Comparison of ENCODE assay signal across 10 cellular contexts in genomic region chr21:34128674-34129038, GRCh38. TPM values are rescaled to one million over a fixed set of nuclear protein-coding genes. Genes with fewer than 3 reads are reported as not detected.
DNase-seq lines count a peak whose midpoint lies in the region; ATAC-seq and TF ChIP-seq lines count a peak whose summit lies in the region.
"Had no signal": no experiment of that assay in that cellular context is flagged by ENCODE, and none has a peak within 500 bp of the region (broad histone marks: within the 10 kb centered on the region; RNA-seq: fewer than 3 reads in every experiment).

No MANE protein-coding gene starts in this region.

- TF ChIP-seq RAD21 in SK-N-SH (IDR thresholded peaks at IDR 0.05; ENCODE audit: low read length): no peak

- peak overlapping the region; percentile 78 for H3K4me3 Mint-ChIP-seq in activated naive CD8-positive, alpha-beta T cell
- no peak overlapping the region for H3K4me3 Mint-ChIP-seq in CD14-positive monocyte

- no peak for TF ChIP-seq EP300 in SK-N-SH (IDR thresholded peaks at IDR 0.05; ENCODE audit: borderline replicate concordance in 1 of 2, low read depth in 1 of 2, low read length in 1 of 2)
- TF ChIP-seq EP300 in stomach (IDR thresholded peaks at IDR 0.05): no peak

- TF ChIP-seq POLR2A in stomach (IDR thresholded peaks at IDR 0.05): no peak

- H3K9ac ChIP-seq in SK-N-SH: no peak overlapping the region
- H3K9ac ChIP-seq in iPS-20b (ENCODE audit: low read depth, low read length): peak overlapping the region; percentile 34; the same call in 1 of the 2 replicates

- H3K4me1 ChIP-seq in SK-N-SH (ENCODE audit: control insufficient read depth in 1 of 2, insufficient read depth in 2 of 2, low read depth in 1 of 2, low read length in 1 of 2): peaks cover 27 to 45% of the 10 kb centered on the region in 2 experiments
- peaks cover 52% of the 10 kb centered on the region for H3K4me1 ChIP-seq in iPS-20b (ENCODE audit: insufficient read depth, low read length)
- H3K4me1 ChIP-seq in stomach: peaks cover 29 to 73% (median 54%) of the 10 kb centered on the region in 4 donors

- no peaks in the 10 kb centered on the region for H4K20me1 ChIP-seq in SK-N-SH (ENCODE audit: insufficient read depth)

- 54% methylated on average over 1 of the region's 3 CpGs for WGBS in SK-N-SH (ENCODE audit: low lambda C conversion rate)
- WGBS in stomach, 5 donors: 27 to 50% (median 34%) methylated on average over 3 of the region's 3 CpGs

- peaks cover 16% of the 10 kb centered on the region for H3F3A ChIP-seq in SK-N-SH (replicated peaks; ENCODE audit: insufficient read depth)

- DNase-seq in SK-N-SH: no peak
- DNase-seq in stomach: no peak
- DNase-seq in CD14-positive monocyte (ENCODE audit: low spot score): no peak
- no peak for DNase-seq in SW480 (ENCODE audit: low spot score)
- DNase-seq: activated gamma-delta T cell, NCI-H146 had no signal

- no peaks in the 10 kb centered on the region for H3K9me2 ChIP-seq in SK-N-SH

- no peaks in the 10 kb centered on the region for H3K9me3 ChIP-seq in SK-N-SH
- H3K9me3 ChIP-seq in iPS-20b (ENCODE audit: insufficient read depth, low read depth, low read length): no peaks in the 10 kb centered on the region
- no peaks in the 10 kb centered on the region for H3K9me3 ChIP-seq in stomach

- no peak overlapping the region for H2AFZ ChIP-seq in SK-N-SH (ENCODE audit: low read depth)

- H3K27ac Mint-ChIP-seq in activated naive CD8-positive, alpha-beta T cell: peak overlapping the region; percentile 94
- H3K27ac Mint-ChIP-seq in CD14-positive monocyte: peak overlapping the region in 2 of 7 donors; percentile 15 to 27

- peaks cover 9 to 14% of the 10 kb centered on the region in 2 experiments for H3K36me3 ChIP-seq in SK-N-SH (replicated peaks in 1 of 2; ENCODE audit: control insufficient read depth in 1 of 2, insufficient read depth in 2 of 2, low read length in 1 of 2)
- H3K36me3 ChIP-seq in iPS-20b (ENCODE audit: insufficient read depth, low read depth, low read length): peaks cover 41% of the 10 kb centered on the region
- peaks cover 0 to 28% (median 20%) of the 10 kb centered on the region in 4 donors for H3K36me3 ChIP-seq in stomach

- TF ChIP-seq CTCF in SK-N-SH (IDR thresholded peaks at IDR 0.05): no peak
- no peak for TF ChIP-seq CTCF in stomach (IDR thresholded peaks at IDR 0.05)
- TF ChIP-seq CTCF in CD14-positive monocyte (IDR thresholded peaks at IDR 0.05): no peak

- intact Hi-C loops in stomach (cut with DNase I; ENCODE audit: low total_unique reads) (no loop called here), CD14-positive monocyte (cut with micrococcal nuclease) (no loop called here)

- H3K4me3 ChIP-seq in SK-N-SH (ENCODE audit: low read depth in 2 of 2, low read length in 1 of 2): peak overlapping the region in 1 of 2 experiments; percentile 54; a peak in 2 of 4 replicates
- no peak overlapping the region for H3K4me3 ChIP-seq in iPS-20b (ENCODE audit: low read length)
- no peak overlapping the region for H3K4me3 ChIP-seq in stomach

- CTCF ChIA-PET in SK-N-SH (lab: Yijun Ruan, JAX): interaction anchor here (0.6 to 2.7 kb wide), 14 partner anchors 7 to 222 kb away, joined by 3 to 15 read pairs (median 5); partner anchors contain the start of genes MRPS6 and SLC5A3

- no peak for ATAC-seq in SK-N-SH treated with all-trans-retinoic acid at 6 μM for 48 hours
- no peak for ATAC-seq in GM19397 (IDR thresholded peaks at IDR 0.05; ENCODE audit: unreplicated experiment)

- POLR2A ChIA-PET in SK-N-SH (lab: Yijun Ruan, JAX): no interaction called here

- H3K9me3 Mint-ChIP-seq in activated naive CD8-positive, alpha-beta T cell (ENCODE audit: low read depth): no peaks in the 10 kb centered on the region
- H3K9me3 Mint-ChIP-seq in CD14-positive monocyte: peaks cover 0 to 5% (median 0%) of the 10 kb centered on the region in 7 donors

- peaks cover 21% of the 10 kb centered on the region for H3K36me3 Mint-ChIP-seq in activated naive CD8-positive, alpha-beta T cell
- H3K36me3 Mint-ChIP-seq in CD14-positive monocyte: peaks cover 42 to 51% of the 10 kb centered on the region in 2 donors

- H3K27ac ChIP-seq in SK-N-SH (ENCODE audit: low read depth in 2 of 2, low read length in 1 of 2): peak overlapping the region; percentile 87 to 95
- no peak overlapping the region for H3K27ac ChIP-seq in iPS-20b (ENCODE audit: low read length)
- peak overlapping the region in 4 of 5 donors; percentile 52 to 84 (median 77) for H3K27ac ChIP-seq in stomach

- H3K4me1 Mint-ChIP-seq in activated naive CD8-positive, alpha-beta T cell (ENCODE audit: low read depth): peaks cover 96% of the 10 kb centered on the region
- peaks cover 44% of the 10 kb centered on the region for H3K4me1 Mint-ChIP-seq in CD14-positive monocyte

- no peaks in the 10 kb centered on the region for H3K27me3 Mint-ChIP-seq in activated naive CD8-positive, alpha-beta T cell
- peaks cover 0 to 1% (median 0%) of the 10 kb centered on the region in 3 donors for H3K27me3 Mint-ChIP-seq in CD14-positive monocyte (ENCODE audit: low read depth in 3 of 3)

- H3K27me3 ChIP-seq in SK-N-SH (ENCODE audit: insufficient read depth) (no peaks in the 10 kb centered on the region), iPS-20b (ENCODE audit: insufficient read depth, low read length) (no peaks in the 10 kb centered on the region), stomach (no peaks in the 10 kb centered on the region)

- H3K4me2 ChIP-seq in SK-N-SH: peak overlapping the region; percentile 80

- peaks cover 57% of the 10 kb centered on the region for H3K79me2 ChIP-seq in SK-N-SH (ENCODE audit: insufficient read depth)

TF ChIP-seq in SK-N-SH, 30 proteins besides CTCF, POLR2A, EP300 and RAD21 (continues in another document):
- TF ChIP-seq NFIC (IDR thresholded peaks at IDR 0.05; ENCODE audit: borderline replicate concordance) (no peak), REST (IDR thresholded peaks at IDR 0.05; ENCODE audit: low read depth, low read length) (no peak), FOSL2 (IDR thresholded peaks at IDR 0.05; ENCODE audit: borderline replicate concordance, low read depth) (no peak)

TF ChIP-seq in SK-N-SH treated with all-trans-retinoic acid at 6 μM for 48 hours, 23 proteins besides CTCF, POLR2A, EP300 and RAD21 (continues in another document):
- TF ChIP-seq PPARA (CRISPR knock-in tag; IDR thresholded peaks at IDR 0.05; ENCODE audit: borderline replicate concordance) (no peak), BACH2 (CRISPR knock-in tag; IDR thresholded peaks at IDR 0.05; ENCODE audit: borderline replicate concordance) (no peak), ESRRG (CRISPR knock-in tag; IDR thresholded peaks at IDR 0.05) (no peak), TCF4 (CRISPR knock-in tag; IDR thresholded peaks at IDR 0.05; ENCODE audit: borderline replicate concordance) (no peak), CSRNP3 (CRISPR knock-in tag; IDR thresholded peaks at IDR 0.05) (no peak), GLIS3 (CRISPR knock-in tag; IDR thresholded peaks at IDR 0.05) (no peak), ZNF8 (CRISPR knock-in tag; IDR thresholded peaks at IDR 0.05) (no peak), ZFP3 (CRISPR knock-in tag; IDR thresholded peaks at IDR 0.05) (no peak), ZNF70 (CRISPR knock-in tag; IDR thresholded peaks at IDR 0.05) (no peak), TSHZ2 (CRISPR knock-in tag; IDR thresholded peaks at IDR 0.05) (no peak), ZC3H10 (CRISPR knock-in tag; IDR thresholded peaks at IDR 0.05) (no peak), ZNF565 (CRISPR knock-in tag; conservative IDR thresholded peaks at IDR 0.05; ENCODE audit: low read depth) (no peak)

RNA-seq across cellular contexts. Expression of gene MRPS6, which starts 55.3 kb away (rescaled TPM):
- polyA plus RNA-seq in SK-N-SH (2012; rRNA removed) (26.8 and 69.2 TPM in 2 replicates), stomach (10 to 100 TPM; 50.1 to 68.8 (median 52.5) TPM), CD14-positive monocyte (100 to 1,000 TPM; 101 to 124 TPM)
- polyA plus RNA-seq in SK-N-SH (2012; cell fraction: cytosol; rRNA removed): 69.5 and 89.7 TPM in 2 replicates
- 37.7 and 46.6 TPM in 2 replicates for polyA plus RNA-seq in SK-N-SH (2012; cell fraction: nucleus; rRNA removed)
- total RNA-seq in stomach: 100 to 1,000 TPM in 1 of 5 donors, 10 to 100 TPM in 4; 21.3 to 219 (median 46.8) TPM

RNA-seq across cellular contexts. Expression of gene SLC5A3, which starts 55.3 kb away (rescaled TPM):
- polyA plus RNA-seq in SK-N-SH (2012; rRNA removed) (3.0 and 3.2 TPM in 2 replicates), stomach (1 to 10 TPM in 1 of 3 donors, under 1 TPM in 2; 0.46 to 1.7 (median 0.87) TPM), CD14-positive monocyte (1 to 10 TPM; 1.2 to 1.6 TPM)
- polyA plus RNA-seq in SK-N-SH (2012; cell fraction: cytosol; rRNA removed): 4.1 TPM in 2 replicates
- 2.9 and 6.9 TPM in 2 replicates for polyA plus RNA-seq in SK-N-SH (2012; cell fraction: nucleus; rRNA removed)
- total RNA-seq in stomach: 10 to 100 TPM; 13.0 to 38.9 (median 17.2) TPM
